ENCODE assay signal across 10 cellular contexts in the genomic region with DNA sequence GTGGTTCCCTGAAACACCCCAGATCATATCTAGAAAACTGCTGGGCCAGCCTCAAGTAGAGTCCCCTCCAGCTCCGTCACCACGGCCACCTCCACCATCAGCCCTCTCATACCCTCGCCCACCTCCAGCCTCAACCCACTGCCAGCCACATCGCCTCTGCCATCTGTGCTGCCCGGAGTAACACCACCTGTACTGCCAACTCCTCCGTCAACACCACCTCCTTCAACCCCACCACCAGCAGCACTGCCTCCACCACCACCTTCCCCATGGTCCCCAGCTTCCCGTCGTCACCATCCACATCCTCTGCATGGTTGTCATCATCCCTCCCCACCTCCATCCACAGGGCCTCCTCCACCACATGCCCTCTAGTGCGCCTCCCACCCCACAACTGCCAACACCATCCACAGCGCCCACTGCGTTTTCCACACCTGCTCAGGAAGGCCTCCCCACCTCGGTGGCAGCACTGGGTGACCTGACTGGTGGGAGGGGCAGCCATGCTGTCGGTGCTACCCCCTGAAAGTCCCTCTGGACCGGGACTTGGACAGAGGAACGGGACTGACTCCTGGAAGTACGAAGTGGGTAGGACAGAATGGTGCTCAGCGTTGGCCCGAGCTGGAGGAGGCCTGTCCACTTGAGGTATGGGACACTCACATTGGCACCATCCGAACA. TPM values are rescaled to one million over a fixed set of nuclear protein-coding genes. Genes with fewer than 3 reads are reported as not detected.
DNase-seq lines count a peak whose midpoint lies in the region; ATAC-seq and TF ChIP-seq lines count a peak whose summit lies in the region.
"Had no signal": no experiment of that assay in that cellular context is flagged by ENCODE, and none has a peak within 500 bp of the region (broad histone marks: within the 10 kb centered on the region; RNA-seq: fewer than 3 reads in every experiment).

No MANE protein-coding gene starts in this region.

- no peak for DNase-seq in adipocyte (ENCODE audit: low read depth)
- peak; percentile 44 for DNase-seq in left lobe of liver (ENCODE audit: low spot score)
- peak; percentile 23 for DNase-seq in stimulated activated CD8-positive, alpha-beta memory T cell treated with anti-CD3 and anti-CD28 coated beads, Interleukin-4, amount 100 ng/mL, for 48 hours
- DNase-seq: erythroblast, NCI-H1436 had no signal

- CTCF ChIA-PET in HEK293 (lab: Yijun Ruan, JAX), result interaction anchor here (0.6 to 1.5 kb wide), 4 partner anchors 10 to 314 kb away, joined by 3 to 5 read pairs (median 4); no protein-coding TSS in a partner anchor

- H3K4me1 ChIP-seq in HEK293 (ENCODE audit: control insufficient read depth, insufficient read depth, low read length) (peaks cover 6% of the 10 kb centered on the region; the same call in 1 of the 2 replicates), adipocyte (ENCODE audit: control insufficient read depth, insufficient read depth, low read length) (peaks cover 40% of the 10 kb centered on the region)

- 0 out of 2 replicates have a peak, but pooled peaks have one; percentile 18 for TF ChIP-seq CTCF in HEK293 (tag by site-specific recombination; IDR thresholded peaks at IDR 0.05)

- H3K4me3 ChIP-seq in HEK293 (ENCODE audit: low read depth, low read length) (no peak overlapping the region), adipocyte (ENCODE audit: low read length) (peak overlapping the region; percentile 87)

- H3K9me3 ChIP-seq in HEK293 (ENCODE audit: control insufficient read depth, insufficient read depth, low read depth, low read length) (no peaks in the 10 kb centered on the region), adipocyte (ENCODE audit: control insufficient read depth, low read length) (peaks cover 18% of the 10 kb centered on the region)

- peak overlapping the region; percentile 88 for H3K9ac ChIP-seq in adipocyte (ENCODE audit: low read length)

- H3K36me3 ChIP-seq in HEK293 (ENCODE audit: control insufficient read depth in 2 of 2, insufficient read depth in 1 of 2, low read length in 2 of 2), result peaks cover 0 to 18% of the 10 kb centered on the region in 2 experiments; a peak in 1 of 3 replicates
- peaks cover 39% of the 10 kb centered on the region for H3K36me3 ChIP-seq in adipocyte (ENCODE audit: control insufficient read depth, insufficient read depth, low read length, severe bottlenecking)

- H3K27ac ChIP-seq in HEK293 (ENCODE audit: extremely low read depth, low read depth, low read length), result no peak overlapping the region

- POLR2A ChIA-PET in HEK293 (lab: Yijun Ruan, JAX), result no interaction called here

- H3K27me3 ChIP-seq in adipocyte (replicated peaks; ENCODE audit: control insufficient read depth, insufficient read depth, low read length), result no peaks in the 10 kb centered on the region

- no peak for ATAC-seq in left lobe of liver
- no peak for ATAC-seq in GM18520 (IDR thresholded peaks at IDR 0.05; ENCODE audit: unreplicated experiment)
- ATAC-seq in GM18868 (IDR thresholded peaks at IDR 0.05; ENCODE audit: unreplicated experiment), result no peak
- no peak for ATAC-seq in HG03045 (IDR thresholded peaks at IDR 0.05; ENCODE audit: unreplicated experiment)
- ATAC-seq in SK-N-SH treated with all-trans-retinoic acid at 6 μM for 48 hours, result no peak

TF ChIP-seq in HEK293, 187 proteins besides CTCF, POLR2A, EP300 and RAD21 (continues in another document):
- TF ChIP-seq ZFHX2 (tag by site-specific recombination; conservative IDR thresholded peaks at IDR 0.05), result peak; percentile 80
- no peak for TF ChIP-seq ZBTB7A (tag by site-specific recombination; IDR thresholded peaks at IDR 0.05; ENCODE audit: low read depth)
- no peak for TF ChIP-seq FEZF1 (tag by site-specific recombination; IDR thresholded peaks at IDR 0.05)
- no peak for TF ChIP-seq AEBP2 (tag by site-specific recombination; IDR thresholded peaks at IDR 0.05; ENCODE audit: borderline replicate concordance)
- no peak for TF ChIP-seq ZNF18 (tag by site-specific recombination; IDR thresholded peaks at IDR 0.05)
- no peak for TF ChIP-seq ZNF26 (tag by site-specific recombination; IDR thresholded peaks at IDR 0.05)
- TF ChIP-seq ZNF600 (tag by site-specific recombination; IDR thresholded peaks at IDR 0.05), result peak; percentile 43; the same call in 1 of the 2 replicates
- TF ChIP-seq ZBTB21 (tag by site-specific recombination; IDR thresholded peaks at IDR 0.05), result no peak

TF ChIP-seq in SK-N-SH treated with all-trans-retinoic acid at 6 μM for 48 hours, 23 proteins besides CTCF, POLR2A, EP300 and RAD21:
- TF ChIP-seq PPARA (CRISPR knock-in tag; IDR thresholded peaks at IDR 0.05; ENCODE audit: borderline replicate concordance), result no peak
- no peak for TF ChIP-seq CREB5 (CRISPR knock-in tag; IDR thresholded peaks at IDR 0.05; ENCODE audit: low read depth)
- TF ChIP-seq, protein P1, sequence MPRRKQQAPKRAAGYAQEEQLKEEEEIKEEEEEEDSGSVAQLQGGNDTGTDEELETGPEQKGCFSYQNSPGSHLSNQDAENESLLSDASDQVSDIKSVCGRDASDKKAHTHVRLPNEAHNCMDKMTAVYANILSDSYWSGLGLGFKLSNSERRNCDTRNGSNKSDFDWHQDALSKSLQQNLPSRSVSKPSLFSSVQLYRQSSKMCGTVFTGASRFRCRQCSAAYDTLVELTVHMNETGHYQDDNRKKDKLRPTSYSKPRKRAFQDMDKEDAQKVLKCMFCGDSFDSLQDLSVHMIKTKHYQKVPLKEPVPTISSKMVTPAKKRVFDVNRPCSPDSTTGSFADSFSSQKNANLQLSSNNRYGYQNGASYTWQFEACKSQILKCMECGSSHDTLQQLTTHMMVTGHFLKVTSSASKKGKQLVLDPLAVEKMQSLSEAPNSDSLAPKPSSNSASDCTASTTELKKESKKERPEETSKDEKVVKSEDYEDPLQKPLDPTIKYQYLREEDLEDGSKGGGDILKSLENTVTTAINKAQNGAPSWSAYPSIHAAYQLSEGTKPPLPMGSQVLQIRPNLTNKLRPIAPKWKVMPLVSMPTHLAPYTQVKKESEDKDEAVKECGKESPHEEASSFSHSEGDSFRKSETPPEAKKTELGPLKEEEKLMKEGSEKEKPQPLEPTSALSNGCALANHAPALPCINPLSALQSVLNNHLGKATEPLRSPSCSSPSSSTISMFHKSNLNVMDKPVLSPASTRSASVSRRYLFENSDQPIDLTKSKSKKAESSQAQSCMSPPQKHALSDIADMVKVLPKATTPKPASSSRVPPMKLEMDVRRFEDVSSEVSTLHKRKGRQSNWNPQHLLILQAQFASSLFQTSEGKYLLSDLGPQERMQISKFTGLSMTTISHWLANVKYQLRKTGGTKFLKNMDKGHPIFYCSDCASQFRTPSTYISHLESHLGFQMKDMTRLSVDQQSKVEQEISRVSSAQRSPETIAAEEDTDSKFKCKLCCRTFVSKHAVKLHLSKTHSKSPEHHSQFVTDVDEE (CRISPR knock-in tag; IDR thresholded peaks at IDR 0.05), result no peak
- TF ChIP-seq ZNF70 (CRISPR knock-in tag; IDR thresholded peaks at IDR 0.05), result no peak
- no peak for TF ChIP-seq POU6F1 (CRISPR knock-in tag; IDR thresholded peaks at IDR 0.05; ENCODE audit: borderline replicate concordance, low read depth)
- TF ChIP-seq, protein P2, sequence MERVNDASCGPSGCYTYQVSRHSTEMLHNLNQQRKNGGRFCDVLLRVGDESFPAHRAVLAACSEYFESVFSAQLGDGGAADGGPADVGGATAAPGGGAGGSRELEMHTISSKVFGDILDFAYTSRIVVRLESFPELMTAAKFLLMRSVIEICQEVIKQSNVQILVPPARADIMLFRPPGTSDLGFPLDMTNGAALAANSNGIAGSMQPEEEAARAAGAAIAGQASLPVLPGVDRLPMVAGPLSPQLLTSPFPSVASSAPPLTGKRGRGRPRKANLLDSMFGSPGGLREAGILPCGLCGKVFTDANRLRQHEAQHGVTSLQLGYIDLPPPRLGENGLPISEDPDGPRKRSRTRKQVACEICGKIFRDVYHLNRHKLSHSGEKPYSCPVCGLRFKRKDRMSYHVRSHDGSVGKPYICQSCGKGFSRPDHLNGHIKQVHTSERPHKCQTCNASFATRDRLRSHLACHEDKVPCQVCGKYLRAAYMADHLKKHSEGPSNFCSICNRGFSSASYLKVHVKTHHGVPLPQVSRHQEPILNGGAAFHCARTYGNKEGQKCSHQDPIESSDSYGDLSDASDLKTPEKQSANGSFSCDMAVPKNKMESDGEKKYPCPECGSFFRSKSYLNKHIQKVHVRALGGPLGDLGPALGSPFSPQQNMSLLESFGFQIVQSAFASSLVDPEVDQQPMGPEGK (CRISPR knock-in tag; IDR thresholded peaks at IDR 0.05; ENCODE audit: borderline replicate concordance), result no peak
- TF ChIP-seq ESRRG (CRISPR knock-in tag; IDR thresholded peaks at IDR 0.05), result no peak
- TF ChIP-seq ZFP3 (CRISPR knock-in tag; IDR thresholded peaks at IDR 0.05), result no peak

RNA-seq across cellular contexts. Expression of gene SNED1, which starts 1.6 kb away (rescaled TPM):
- 34.9 TPM for total RNA-seq in left lobe of liver
